ENCODE assay signal across 17 cellular contexts in genomic region chr5:124617787-124618186, GRCh38.
DNase-seq lines count a peak whose midpoint lies in the region; ATAC-seq, FAIRE-seq and TF ChIP-seq lines count a peak whose summit lies in the region.
"Had no signal": no experiment of that assay in that cellular context is flagged by ENCODE, and none has a peak within 500 bp of the region (broad histone marks: within the 10 kb centered on the region; RNA-seq: fewer than 3 reads in every experiment).

No MANE protein-coding gene starts in this region.

- BruUV-seq in IMR-90 (replicated peaks; lab: Mats Ljungman, UMichigan), result no TSS peak

- H4K8ac ChIP-seq in IMR-90 (ENCODE audit: low read depth in 2 of 2, low read length in 2 of 2), result peak overlapping the region in 1 of 2 experiments; percentile 55; a peak in 1 of 4 replicates
- H4K8ac ChIP-seq in mesenchymal stem cell (ENCODE audit: low read length), result peak overlapping the region; percentile 72

- H2AFZ ChIP-seq in DND-41 (ENCODE audit: low read depth, low read length), result no peak overlapping the region
- peak overlapping the region; percentile 36 for H2AFZ ChIP-seq in IMR-90 (replicated peaks; ENCODE audit: low read length, poor library complexity)
- no peak overlapping the region for H2AFZ ChIP-seq in astrocyte (ENCODE audit: low read depth, low read length)
- H2AFZ ChIP-seq in mesenchymal stem cell (ENCODE audit: low read depth, low read length), result no peak overlapping the region

- no peak overlapping the region for H2AK9ac ChIP-seq in IMR-90 (replicated peaks; ENCODE audit: low read depth, low read length, poor library complexity)

- dilution Hi-C loops in IMR-90 (cut with HindIII; ENCODE audit: low sequenced_read_pairs, unreplicated experiment), result no loop called here

- H3K23ac ChIP-seq in IMR-90 (ENCODE audit: low read depth, low read length) (no peak overlapping the region), mesenchymal stem cell (ENCODE audit: low read length in 2 of 2) (no peak overlapping the region)

- no peak for TF ChIP-seq POLR2A in IMR-90 (IDR thresholded peaks at IDR 0.05; ENCODE audit: low read depth, low read length)

- no peak overlapping the region for H3K4me3 ChIP-seq in DND-41 (ENCODE audit: low read depth in 1 of 2, low read length in 2 of 2)
- H3K4me3 ChIP-seq in IMR-90 (ENCODE audit: insufficient read depth, low read depth, low read length), result no peak overlapping the region
- H3K4me3 ChIP-seq in astrocyte (ENCODE audit: insufficient read depth, low read depth, low read length), result no peak overlapping the region
- H3K4me3 ChIP-seq in mesenchymal stem cell (ENCODE audit: insufficient read depth in 1 of 2, low read depth in 1 of 2, low read length in 2 of 2), result no peak overlapping the region
- H3K4me3 ChIP-seq: BLaER1 treated with 17β-estradiol and CSF1 and Interleukin-3, amounts not matched to agents 10 nM and 100 nM; GM12878 had no signal

- 0 out of 2 replicates have a peak overlapping the region, but pooled peaks have one; percentile 32 for H4K91ac ChIP-seq in IMR-90 (ENCODE audit: insufficient read depth, low read depth, low read length)
- H4K91ac ChIP-seq in mesenchymal stem cell (ENCODE audit: low read length), result no peak overlapping the region

- H2BK5ac ChIP-seq in IMR-90 (ENCODE audit: low read depth, low read length, poor library complexity, severe bottlenecking) (no peak overlapping the region), mesenchymal stem cell (ENCODE audit: low read depth, low read length, poor library complexity, severe bottlenecking) (no peak overlapping the region)

- no peak overlapping the region for H3K4me3 Mint-ChIP-seq in astrocyte (ENCODE audit: unreplicated experiment)
- H3K4me3 Mint-ChIP-seq: CD4-positive, CD25-positive, alpha-beta regulatory T cell; HFFc6 had no signal

- CTCF ChIA-PET in IMR-90 (lab: Yijun Ruan, JAX), result no interaction called here

- H2BK15ac ChIP-seq in IMR-90 (ENCODE audit: low read depth, low read length) (peak overlapping the region; percentile 96; the same call in 2 of the 3 replicates), mesenchymal stem cell (ENCODE audit: low read depth, poor library complexity, severe bottlenecking) (no peak overlapping the region)

- DNase-seq in DND-41 (no peak), IMR-90 (no peak), astrocyte (ENCODE audit: low read depth) (no peak), mesenchymal stem cell (no peak), kidney glomerular epithelial cell (lab: John Stamatoyannopoulos, UW) (no peak), OCI-M1 (lab: John Stamatoyannopoulos, UW) (no peak), hypothalamus (lab: John Stamatoyannopoulos, UW) (no peak)
- DNase-seq: ACHN; CD4-positive, CD25-positive, alpha-beta regulatory T cell; DMS53; GOT3; HCEC 1CT; HFFc6 had no signal

- ATAC-seq in DND-41 (ENCODE audit: insufficient read depth, low read depth) (peak; percentile 59; the same call in 2 of the 3 replicates), IMR-90 (ENCODE audit: low read depth) (no peak), GM21367 (IDR thresholded peaks at IDR 0.05; ENCODE audit: unreplicated experiment) (no peak)
- ATAC-seq: GM12878 had no signal

- H3K9me3 ChIP-seq in DND-41 (ENCODE audit: insufficient read depth, low read length, severe bottlenecking) (no peaks in the 10 kb centered on the region), IMR-90 (ENCODE audit: control insufficient read depth, insufficient read depth, low read length) (no peaks in the 10 kb centered on the region), astrocyte (ENCODE audit: insufficient read depth, low read depth, low read length) (no peaks in the 10 kb centered on the region), mesenchymal stem cell (ENCODE audit: control insufficient read depth, low read length) (no peaks in the 10 kb centered on the region)

- H3K9ac ChIP-seq in DND-41 (ENCODE audit: low read depth, low read length), result no peak overlapping the region
- H3K9ac ChIP-seq in IMR-90 (ENCODE audit: low read depth, low read length), result no peak overlapping the region
- H3K9ac ChIP-seq in astrocyte (ENCODE audit: low read length), result no peak overlapping the region
- H3K9ac ChIP-seq in mesenchymal stem cell (ENCODE audit: low read length), result no peak overlapping the region
- H3K9ac ChIP-seq: BLaER1 treated with 17β-estradiol and CSF1 and Interleukin-3, amounts not matched to agents 10 nM and 100 nM had no signal

- no peak overlapping the region for H3K56ac ChIP-seq in IMR-90 (ENCODE audit: extremely low read depth, insufficient read depth, low read length)

- peak overlapping the region; percentile 43 for H3K27ac Mint-ChIP-seq in astrocyte (ENCODE audit: unreplicated experiment)
- H3K27ac Mint-ChIP-seq: CD4-positive, CD25-positive, alpha-beta regulatory T cell; HFFc6 had no signal

- 0 out of 2 replicates have a peak, but pooled peaks cover 5% of the 10 kb centered on the region for H3K9me1 ChIP-seq in IMR-90 (ENCODE audit: insufficient read depth, low read length)

- H3K9me3 Mint-ChIP-seq in astrocyte (ENCODE audit: unreplicated experiment), result no peaks in the 10 kb centered on the region
- H3K9me3 Mint-ChIP-seq: HFFc6 had no signal

- no peaks in the 10 kb centered on the region for H4K20me1 ChIP-seq in DND-41 (ENCODE audit: insufficient read depth, low read length)
- no peaks in the 10 kb centered on the region for H4K20me1 ChIP-seq in IMR-90 (ENCODE audit: insufficient read depth, low read length)
- no peaks in the 10 kb centered on the region for H4K20me1 ChIP-seq in astrocyte (ENCODE audit: insufficient read depth, low read length)
- H4K20me1 ChIP-seq: BLaER1 treated with 17β-estradiol and CSF1 and Interleukin-3, amounts not matched to agents 10 nM and 100 nM had no signal

- H2BK120ac ChIP-seq in IMR-90 (ENCODE audit: low read depth, low read length) (0 out of 2 replicates have a peak overlapping the region, but pooled peaks have one; percentile 20), mesenchymal stem cell (ENCODE audit: low read depth, low read length) (no peak overlapping the region)

- no peak overlapping the region for H2BK20ac ChIP-seq in IMR-90 (ENCODE audit: low read depth, low read length)

- H2AK5ac ChIP-seq in IMR-90 (ENCODE audit: low read depth, low read length) (no peak overlapping the region; the same call in 1 of the 2 replicates), mesenchymal stem cell (ENCODE audit: low read length, severe bottlenecking) (no peak overlapping the region)

- no peaks in the 10 kb centered on the region for H3K27me3 Mint-ChIP-seq in astrocyte (ENCODE audit: low read depth, unreplicated experiment)

- H3K14ac ChIP-seq in IMR-90 (replicated peaks; ENCODE audit: low read depth, low read length) (peak overlapping the region; percentile 29), mesenchymal stem cell (ENCODE audit: low read length in 2 of 2) (no peak overlapping the region)

- no peak for FAIRE-seq in astrocyte (lab: Jason Lieb, UNC)
- FAIRE-seq: GM12878, GM18507 had no signal

- intact Hi-C loops in IMR-90 (cut with micrococcal nuclease), result no loop called here

- in situ Hi-C loops in IMR-90 (cut with MboI; ENCODE audit: low sequenced_read_pairs), result no loop called here

- H3K79me1 ChIP-seq in IMR-90 (ENCODE audit: low read depth in 1 of 2, low read length in 2 of 2) (no peaks in the 10 kb centered on the region), mesenchymal stem cell (replicated peaks; ENCODE audit: low read length, poor library complexity, severe bottlenecking) (no peaks in the 10 kb centered on the region)

- no peak for TF ChIP-seq RAD21 in IMR-90 (IDR thresholded peaks at IDR 0.05; ENCODE audit: low read length)

- H3K36me3 ChIP-seq in DND-41 (ENCODE audit: insufficient read depth, low read length), result no peaks in the 10 kb centered on the region
- no peaks in the 10 kb centered on the region for H3K36me3 ChIP-seq in IMR-90 (ENCODE audit: control insufficient read depth, insufficient read depth, low read length)
- no peaks in the 10 kb centered on the region for H3K36me3 ChIP-seq in astrocyte (ENCODE audit: insufficient read depth, low read length)
- H3K36me3 ChIP-seq in mesenchymal stem cell (ENCODE audit: control insufficient read depth in 1 of 2, insufficient read depth in 2 of 2, low read depth in 1 of 2, low read length in 2 of 2), result no peaks in the 10 kb centered on the region

- no peak overlapping the region for H3K18ac ChIP-seq in IMR-90 (ENCODE audit: low read depth, low read length)
- no peak overlapping the region for H3K18ac ChIP-seq in mesenchymal stem cell (ENCODE audit: low read depth in 1 of 2, low read length in 2 of 2)

- WGBS in IMR-90 (ENCODE audit: extremely low coverage in 2 of 2, insufficient read length in 1 of 2), 2 experiments, result no CpG with 5 or more reads among the region's 1 CpG
- no CpG with 5 or more reads among the region's 1 CpG for WGBS in mesenchymal stem cell

- H3K4ac ChIP-seq in IMR-90 (ENCODE audit: low read depth, low read length) (peak overlapping the region; percentile 54; the same call in 1 of the 2 replicates), mesenchymal stem cell (ENCODE audit: low read depth in 1 of 2, low read length in 2 of 2) (no peak overlapping the region)

- H2BK12ac ChIP-seq in mesenchymal stem cell (ENCODE audit: low read length in 2 of 2), result peak overlapping the region in 1 of 2 experiments; percentile 54

- H3K4me2 ChIP-seq in DND-41 (ENCODE audit: insufficient read depth, low read length) (no peak overlapping the region), IMR-90 (ENCODE audit: low read depth, low read length) (no peak overlapping the region), astrocyte (ENCODE audit: low read length) (no peak overlapping the region), mesenchymal stem cell (ENCODE audit: low read length, poor library complexity, severe bottlenecking) (no peak overlapping the region)
- H3K4me2 ChIP-seq: BLaER1 treated with 17β-estradiol and CSF1 and Interleukin-3, amounts not matched to agents 10 nM and 100 nM had no signal

- H3K4me1 Mint-ChIP-seq in astrocyte (ENCODE audit: low read depth, unreplicated experiment), result peaks cover 9% of the 10 kb centered on the region
- H3K4me1 Mint-ChIP-seq: CD4-positive, CD25-positive, alpha-beta regulatory T cell had no signal

- no peak overlapping the region for H4K5ac ChIP-seq in IMR-90 (ENCODE audit: low read depth, low read length)

- H3K4me1 ChIP-seq in DND-41 (ENCODE audit: insufficient read depth, low read length), result peaks cover 28% of the 10 kb centered on the region
- peaks cover 2% of the 10 kb centered on the region; the same call in 1 of the 2 replicates for H3K4me1 ChIP-seq in IMR-90 (ENCODE audit: control insufficient read depth, insufficient read depth, low read length)
- no peaks in the 10 kb centered on the region for H3K4me1 ChIP-seq in astrocyte (ENCODE audit: insufficient read depth, low read length)
- no peaks in the 10 kb centered on the region for H3K4me1 ChIP-seq in mesenchymal stem cell (ENCODE audit: control insufficient read depth, insufficient read depth, low read depth, low read length)
- H3K4me1 ChIP-seq: BLaER1 treated with 17β-estradiol and CSF1 and Interleukin-3, amounts not matched to agents 10 nM and 100 nM had no signal

- POLR2A ChIA-PET in IMR-90 (lab: Charles Lee; ENCODE audit: unreplicated experiment), result no interaction called here

- TF ChIP-seq CTCF in DND-41 (IDR thresholded peaks at IDR 0.05; ENCODE audit: borderline replicate concordance, extremely low read depth, low read length, poor library complexity, severe bottlenecking), result no peak
- TF ChIP-seq CTCF in IMR-90 (conservative IDR thresholded peaks at IDR 0.05; ENCODE audit: low read depth, low read length), result no peak
- TF ChIP-seq CTCF in astrocyte (IDR thresholded peaks at IDR 0.05; ENCODE audit: insufficient read depth, low read depth, low read length), result no peak

- H3K27ac ChIP-seq in DND-41 (ENCODE audit: low read length) (no peak overlapping the region), IMR-90 (ENCODE audit: insufficient read depth, low read length) (no peak overlapping the region), astrocyte (ENCODE audit: low read depth, low read length) (no peak overlapping the region), mesenchymal stem cell (ENCODE audit: low read length, poor library complexity, severe bottlenecking) (no peak overlapping the region)
- H3K27ac ChIP-seq: BLaER1 treated with 17β-estradiol and CSF1 and Interleukin-3, amounts not matched to agents 10 nM and 100 nM had no signal

- H3K36me3 Mint-ChIP-seq in astrocyte (ENCODE audit: low read depth, unreplicated experiment), result peaks cover 2% of the 10 kb centered on the region
- H3K36me3 Mint-ChIP-seq: CD4-positive, CD25-positive, alpha-beta regulatory T cell had no signal

- H3K79me2 ChIP-seq in DND-41 (ENCODE audit: insufficient read depth, low read length) (no peaks in the 10 kb centered on the region), astrocyte (ENCODE audit: insufficient read depth, low read length) (no peaks in the 10 kb centered on the region)

- H3K27me3 ChIP-seq in DND-41 (ENCODE audit: insufficient read depth, low read length, poor library complexity) (no peaks in the 10 kb centered on the region), IMR-90 (ENCODE audit: control insufficient read depth, insufficient read depth, low read length) (no peaks in the 10 kb centered on the region), astrocyte (ENCODE audit: insufficient read depth, low read length) (no peaks in the 10 kb centered on the region), mesenchymal stem cell (ENCODE audit: control insufficient read depth in 1 of 2, insufficient read depth in 1 of 2, low read length in 2 of 2) (no peaks in the 10 kb centered on the region)
